1 cellular context compared by ENCODE assay signal in genomic region chr1:244858357-244858756, GRCh38.
TF ChIP-seq lines count a peak whose summit lies in the region.

No MANE protein-coding gene starts in this region.

TF ChIP-seq in HEK293, 187 proteins besides CTCF, POLR2A, EP300 and RAD21 (continued from another document):
- TF ChIP-seq, protein P1, sequence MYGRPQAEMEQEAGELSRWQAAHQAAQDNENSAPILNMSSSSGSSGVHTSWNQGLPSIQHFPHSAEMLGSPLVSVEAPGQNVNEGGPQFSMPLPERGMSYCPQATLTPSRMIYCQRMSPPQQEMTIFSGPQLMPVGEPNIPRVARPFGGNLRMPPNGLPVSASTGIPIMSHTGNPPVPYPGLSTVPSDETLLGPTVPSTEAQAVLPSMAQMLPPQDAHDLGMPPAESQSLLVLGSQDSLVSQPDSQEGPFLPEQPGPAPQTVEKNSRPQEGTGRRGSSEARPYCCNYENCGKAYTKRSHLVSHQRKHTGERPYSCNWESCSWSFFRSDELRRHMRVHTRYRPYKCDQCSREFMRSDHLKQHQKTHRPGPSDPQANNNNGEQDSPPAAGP (tag by site-specific recombination; IDR thresholded peaks at IDR 0.05): no peak
- TF ChIP-seq ZBTB21 (tag by site-specific recombination; IDR thresholded peaks at IDR 0.05) (no peak), SALL2 (tag by site-specific recombination; IDR thresholded peaks at IDR 0.05; ENCODE audit: borderline replicate concordance) (no peak), KLF16 (tag by site-specific recombination; IDR thresholded peaks at IDR 0.05) (no peak)
